Comparison of ENCODE assay signal across 22 cellular contexts in genomic region chr12:54158581-54158980, GRCh38.
"Had no signal": no experiment of that assay in that cellular context is flagged by ENCODE, and none has a peak within 500 bp of the region (broad histone marks: within the 10 kb centered on the region; RNA-seq: fewer than 3 reads in every experiment).

No MANE protein-coding gene starts in this region.

- H3K27ac ChIP-seq: adrenal gland, ascending aorta, brain microvascular endothelial cell, stomach, transverse colon, vagina had no signal

- FAIRE-seq: small intestine had no signal

- H3K27ac Mint-ChIP-seq: activated B cell treated with CpG ODN at 0.5 μM for 24 hours; activated naive CD8-positive, alpha-beta T cell; activated T-helper 2 cell treated with anti-CD3 and anti-CD28 coated beads, Interferon-gamma antibody, Interleukin-2, Interleukin-4, amounts not matched to agents 10 μg/mL and 5 μg/mL and 100 μg/mL, durations not matched to agents 14 hours and 24 hours and 36 hours; natural killer cell; stimulated activated memory B cell treated with anti-CD40 and anti-IgM and Interleukin-4, amounts not matched to agents 10 μg/mL and 1 μg/mL and 100 μg/mL, for 72 hours had no signal

- H3K27me3 ChIP-seq: adrenal gland, ascending aorta, stomach, vagina had no signal

- DNase-seq: activated B cell treated with CpG ODN at 0.5 μM for 24 hours; activated CD4-positive, alpha-beta T cell treated with anti-CD3 and anti-CD28 coated beads for 4 hours; activated naive CD4-positive, alpha-beta T cell; activated T-cell treated with anti-CD3 and anti-CD28 coated beads, Interleukin-2, amount 50 U/mL, for 4 hours; brain microvascular endothelial cell; central memory CD4-positive, alpha-beta T cell; dermis blood vessel endothelial cell; effector CD8-positive, alpha-beta T cell; foreskin fibroblast; left ventricle myocardium superior; midbrain; natural killer cell; T1000; transverse colon had no signal

- H3K9me3 ChIP-seq: adrenal gland, ascending aorta, stomach, transverse colon, vagina had no signal

- H3K4me3 ChIP-seq: adrenal gland, ascending aorta, stomach, transverse colon, vagina had no signal

- ATAC-seq: left ventricle myocardium superior had no signal

- H3K4me1 Mint-ChIP-seq: natural killer cell had no signal

- H3K36me3 ChIP-seq: adrenal gland, ascending aorta, brain microvascular endothelial cell, stomach, transverse colon, vagina had no signal

- H3K4me3 Mint-ChIP-seq: activated B cell treated with CpG ODN at 0.5 μM for 24 hours; activated naive CD8-positive, alpha-beta T cell; activated T-cell treated with anti-CD3 and anti-CD28 coated beads, Interleukin-2, amount 50 U/mL, for 4 hours; natural killer cell; stimulated activated memory B cell treated with anti-CD40 and anti-IgM and Interleukin-4, amounts not matched to agents 10 μg/mL and 1 μg/mL and 100 μg/mL, for 72 hours had no signal

- H3K4me1 ChIP-seq: ascending aorta, transverse colon, vagina had no signal

- H3K36me3 Mint-ChIP-seq: activated naive CD8-positive, alpha-beta T cell; natural killer cell had no signal

- H3K9me3 Mint-ChIP-seq: activated B cell treated with CpG ODN at 0.5 μM for 24 hours; activated T-cell treated with anti-CD3 and anti-CD28 coated beads, Interleukin-2, amount 50 U/mL, for 4 hours; activated T-helper 2 cell treated with anti-CD3 and anti-CD28 coated beads, Interferon-gamma antibody, Interleukin-2, Interleukin-4, amounts not matched to agents 10 μg/mL and 5 μg/mL and 100 μg/mL, durations not matched to agents 14 hours and 24 hours and 36 hours; natural killer cell; stimulated activated memory B cell treated with anti-CD40 and anti-IgM and Interleukin-4, amounts not matched to agents 10 μg/mL and 1 μg/mL and 100 μg/mL, for 72 hours had no signal
